In genomic region chr15:77457619-77458265, GRCh38 we compare ENCODE assay signal across 8 cellular contexts. TPM values are rescaled to one million over a fixed set of nuclear protein-coding genes. Genes with fewer than 3 reads are reported as not detected.
DNase-seq lines count a peak whose midpoint lies in the region; ATAC-seq and TF ChIP-seq lines count a peak whose summit lies in the region.
"Had no signal": no experiment of that assay in that cellular context is flagged by ENCODE, and none has a peak within 500 bp of the region (broad histone marks: within the 10 kb centered on the region; RNA-seq: fewer than 3 reads in every experiment).

No MANE protein-coding gene starts in this region.

- DNase-seq in GM04504 (ENCODE audit: low read depth) = peak; percentile 17
- peak; percentile 37 for DNase-seq in RPMI7951 (ENCODE audit: low read depth)
- DNase-seq in effector memory CD8-positive, alpha-beta T cell = no peak
- no peak for DNase-seq in progenitor cell of endocrine pancreas (ENCODE audit: low spot score, unreplicated experiment)
- DNase-seq in NCI-H1694 (lab: John Stamatoyannopoulos, UW) = no peak
- DNase-seq in ureter (ENCODE audit: low spot score) = no peak
- no peak for DNase-seq in NCI-H1436 (lab: John Stamatoyannopoulos, UW)
- DNase-seq: pancreas had no signal

- peak; percentile 21 for ATAC-seq in effector memory CD8-positive, alpha-beta T cell (replicated peaks)
- ATAC-seq: pancreas had no signal

- H3K36me3 Mint-ChIP-seq in effector memory CD8-positive, alpha-beta T cell (ENCODE audit: insufficient read depth) = peaks cover 11% of the 10 kb centered on the region
- peaks cover 14% of the 10 kb centered on the region for H3K36me3 Mint-ChIP-seq in progenitor cell of endocrine pancreas (ENCODE audit: insufficient read depth)

- H3K4me3 Mint-ChIP-seq in effector memory CD8-positive, alpha-beta T cell = no peak overlapping the region
- no peak overlapping the region for H3K4me3 Mint-ChIP-seq in progenitor cell of endocrine pancreas (ENCODE audit: low read depth)

- TF ChIP-seq CTCF in progenitor cell of endocrine pancreas (IDR thresholded peaks at IDR 0.05; ENCODE audit: unreplicated experiment) = no peak

- H3K4me1 Mint-ChIP-seq in effector memory CD8-positive, alpha-beta T cell (ENCODE audit: low read depth in 2 of 2) = peaks cover 13 to 17% of the 10 kb centered on the region in 2 donors
- H3K4me1 Mint-ChIP-seq in progenitor cell of endocrine pancreas (ENCODE audit: low read depth) = peaks cover 11% of the 10 kb centered on the region

- H3K27me3 Mint-ChIP-seq in effector memory CD8-positive, alpha-beta T cell = no peaks in the 10 kb centered on the region
- H3K27me3 Mint-ChIP-seq in progenitor cell of endocrine pancreas = no peaks in the 10 kb centered on the region

- peak overlapping the region; percentile 9 to 29 for H3K27ac Mint-ChIP-seq in effector memory CD8-positive, alpha-beta T cell
- H3K27ac Mint-ChIP-seq in progenitor cell of endocrine pancreas = peak overlapping the region; percentile 81

- no peaks in the 10 kb centered on the region for H3K9me3 Mint-ChIP-seq in effector memory CD8-positive, alpha-beta T cell
- H3K9me3 Mint-ChIP-seq in progenitor cell of endocrine pancreas (ENCODE audit: low read depth) = no peaks in the 10 kb centered on the region

RNA-seq across cellular contexts. Expression of gene HMG20A, which starts 37.1 kb away (rescaled TPM):
- total RNA-seq in RPMI7951 (2014; rRNA removed; shearing (Covaris generic)) = 28.4 and 37.8 TPM in 2 replicates
- 46.0 and 52.2 TPM in 2 replicates for total RNA-seq in progenitor cell of endocrine pancreas
- 58.4 TPM for total RNA-seq in ureter

RNA-seq across cellular contexts. Expression of gene PEAK1, which starts 37.8 kb away (rescaled TPM):
- 13.5 and 21.4 TPM in 2 replicates for total RNA-seq in RPMI7951 (2014; rRNA removed; shearing (Covaris generic))
- total RNA-seq in progenitor cell of endocrine pancreas (32.3 and 33.8 TPM in 2 replicates), ureter (53.7 TPM)

Comparison
In these comparisons a context has a peak if more than half of its experiments do, and no peak if none do; other contexts are left out.
1. DNase-seq: peak in GM04504 (single experiment) and RPMI7951 (single experiment); none in effector memory CD8-positive, alpha-beta T cell (0 of 3), progenitor cell of endocrine pancreas (single experiment), NCI-H1694 (single experiment), ureter (single experiment) and NCI-H1436 (single experiment).